Comparison of ENCODE assay signal across 28 cellular contexts in genomic region chr6:148044921-148045320, GRCh38.
"Had no signal": no experiment of that assay in that cellular context is flagged by ENCODE, and none has a peak within 500 bp of the region (broad histone marks: within the 10 kb centered on the region; RNA-seq: fewer than 3 reads in every experiment).

No MANE protein-coding gene starts in this region.

- H3K9me3 ChIP-seq: breast epithelium, left lung, lower lobe of right lung, pancreas, prostate gland, stomach, thyroid gland, upper lobe of left lung, vagina had no signal

- H3K27ac ChIP-seq: breast epithelium, foreskin keratinocyte, heart right ventricle, left lung, lower lobe of right lung, pancreas, prostate gland, sigmoid colon, stomach, thyroid gland, upper lobe of left lung, vagina had no signal

- H3K4me1 ChIP-seq: breast epithelium, foreskin keratinocyte, left lung, lower lobe of right lung, pancreas, prostate gland, sigmoid colon, stomach, thyroid gland, upper lobe of left lung, vagina had no signal

- H3K27me3 ChIP-seq: breast epithelium, foreskin keratinocyte, heart right ventricle, left lung, pancreas, sigmoid colon, stomach, thyroid gland, upper lobe of left lung, vagina had no signal

- ATAC-seq: foreskin keratinocyte; heart right ventricle; left lung; lower lobe of right lung; pancreas; stimulated activated naive B cell treated with anti-CD40 and anti-IgM and Interleukin-4, amounts not matched to agents 10 μg/mL and 1 μg/mL and 100 μg/mL, for 72 hours had no signal

- DNase-seq: activated CD4-positive, alpha-beta memory T cell treated with anti-CD3 and anti-CD28 coated beads for 36 hours; activated CD4-positive, alpha-beta T cell treated with anti-CD3 and anti-CD28 coated beads, Interleukin-2, amount 10 ng/mL, durations not matched to agents 24 days and 14 days; activated CD4-positive, CD25-positive, alpha-beta regulatory T cell treated with anti-CD3 and anti-CD28 coated beads, Interleukin-2, amount 50 U/mL, for 72 hours; activated CD8-positive, alpha-beta memory T cell treated with anti-CD3 and anti-CD28 coated beads, Interleukin-2, amount 50 U/mL, for 4 hours; activated gamma-delta T cell; activated naive CD4-positive, alpha-beta T cell treated with anti-CD3 and anti-CD28 coated beads, Interleukin-2, amount 10 ng/mL, durations not matched to agents 7 days and 5 days; activated naive CD8-positive, alpha-beta T cell treated with anti-CD3 and anti-CD28 coated beads, Interleukin-2, amount 10 ng/mL, durations not matched to agents 7 days and 5 days; activated T-cell treated with anti-CD3 and anti-CD28 coated beads, Interleukin-2, amount 50 U/mL, for 1 hour; effector CD8-positive, alpha-beta T cell; foreskin keratinocyte; heart right ventricle; left lung; lower lobe of right lung; naive B cell; nephron progenitor cell; pancreas; retina; sigmoid colon; stimulated activated CD4-positive, alpha-beta T cell treated with anti-CD3 and anti-CD28 coated beads, Interleukin-15, amount 100 ng/mL, for 24 hours; stimulated activated CD4-positive, alpha-beta T cell treated with anti-CD3 and anti-CD28 coated beads, Interleukin-2, amount 100 ng/mL, for 24 hours; stimulated activated naive B cell treated with anti-CD40 and anti-IgM and Interleukin-4, amounts not matched to agents 10 μg/mL and 1 μg/mL and 100 μg/mL, for 72 hours; stomach; T-helper 2 cell; thyroid gland; upper lobe of left lung had no signal

- H3K4me3 ChIP-seq: breast epithelium, heart right ventricle, left lung, lower lobe of right lung, pancreas, prostate gland, sigmoid colon, stomach, thyroid gland, upper lobe of left lung, vagina had no signal

- H3K36me3 ChIP-seq: breast epithelium, heart right ventricle, left lung, lower lobe of right lung, pancreas, prostate gland, sigmoid colon, stomach, thyroid gland, upper lobe of left lung, vagina had no signal
